ENCODE assay signal across 1 cellular context in genomic region chr13:76210262-76210661, GRCh38.
TF ChIP-seq lines count a peak whose summit lies in the region.

No MANE protein-coding gene starts in this region.

TF ChIP-seq in GM23338, 12 proteins besides CTCF, POLR2A, EP300 and RAD21 (continued from another document):
- no peak for TF ChIP-seq ETS1 (IDR thresholded peaks at IDR 0.05)
- no peak for TF ChIP-seq CREB1 (CRISPR knock-in tag; IDR thresholded peaks at IDR 0.05; ENCODE audit: low read depth)
- TF ChIP-seq EZH2phosphoT487 (IDR thresholded peaks at IDR 0.05; ENCODE audit: unreplicated experiment) = no peak
